15 cellular contexts compared by ENCODE assay signal in the genomic region with DNA sequence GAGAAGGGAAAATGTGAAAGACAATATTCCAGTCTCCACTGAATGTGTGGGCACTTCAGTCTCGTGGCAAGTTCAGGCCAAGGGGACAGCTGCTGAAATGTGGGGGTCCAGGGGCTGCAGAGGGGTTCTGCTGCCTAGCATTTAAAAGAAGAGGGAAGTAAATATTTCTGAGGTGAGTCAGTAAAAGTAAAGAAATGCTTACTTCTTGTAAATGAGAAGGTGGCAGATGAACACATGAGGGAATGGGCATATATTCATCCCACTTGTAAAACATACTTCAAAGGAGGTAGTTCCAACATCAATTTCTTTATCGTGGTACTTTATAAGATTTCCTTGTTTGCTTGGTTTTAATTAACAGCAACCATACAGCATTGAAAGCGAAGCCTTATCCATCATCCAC.
A peak's percentile ranks its signal among the peaks of the same experiment; 100 is the strongest.
DNase-seq lines count a peak whose midpoint lies in the region; ATAC-seq and TF ChIP-seq lines count a peak whose summit lies in the region.
"Had no signal": no experiment of that assay in that cellular context is flagged by ENCODE, and none has a peak within 500 bp of the region (broad histone marks: within the 10 kb centered on the region; RNA-seq: fewer than 3 reads in every experiment).

No MANE protein-coding gene starts in this region.

- peaks cover 2% of the 10 kb centered on the region for H3K9me3 Mint-ChIP-seq in activated CD4-positive, alpha-beta T cell treated with anti-CD3 and anti-CD28 coated beads, Interleukin-2, amount 10 ng/mL, durations not matched to agents 7 days and 5 days
- no peaks in the 10 kb centered on the region for H3K9me3 Mint-ChIP-seq in T-cell
- no peaks in the 10 kb centered on the region for H3K9me3 Mint-ChIP-seq in naive thymus-derived CD8-positive, alpha-beta T cell
- H3K9me3 Mint-ChIP-seq in activated naive CD4-positive, alpha-beta T cell treated with anti-CD3 and anti-CD28 coated beads, Interleukin-2, amount 10 ng/mL, durations not matched to agents 7 days and 5 days: no peaks in the 10 kb centered on the region

- no peaks in the 10 kb centered on the region for H3K27me3 Mint-ChIP-seq in activated CD4-positive, alpha-beta T cell treated with anti-CD3 and anti-CD28 coated beads, Interleukin-2, amount 10 ng/mL, durations not matched to agents 7 days and 5 days
- H3K27me3 Mint-ChIP-seq in T-cell: no peaks in the 10 kb centered on the region
- H3K27me3 Mint-ChIP-seq in naive thymus-derived CD8-positive, alpha-beta T cell: no peaks in the 10 kb centered on the region
- H3K27me3 Mint-ChIP-seq in activated naive CD4-positive, alpha-beta T cell treated with anti-CD3 and anti-CD28 coated beads, Interleukin-2, amount 10 ng/mL, durations not matched to agents 7 days and 5 days: no peaks in the 10 kb centered on the region

- POLR2A ChIA-PET in activated CD4-positive, alpha-beta T cell treated with anti-CD3 and anti-CD28 coated beads, Interleukin-2, amount 10 ng/mL, durations not matched to agents 7 days and 5 days (lab: Charles Lee): no interaction called here
- POLR2A ChIA-PET in T-cell (lab: Charles Lee): no interaction called here
- POLR2A ChIA-PET in naive thymus-derived CD8-positive, alpha-beta T cell (lab: Charles Lee): interaction anchor here (1.5 to 1.7 kb wide), 2 partner anchors 62 to 66 kb away, joined by 6 read pairs; no protein-coding TSS in a partner anchor

- CTCF ChIA-PET in activated CD4-positive, alpha-beta T cell treated with anti-CD3 and anti-CD28 coated beads, Interleukin-2, amount 10 ng/mL, durations not matched to agents 7 days and 5 days (lab: Charles Lee): no interaction called here
- CTCF ChIA-PET in T-cell (lab: Charles Lee): no interaction called here
- CTCF ChIA-PET in activated naive CD4-positive, alpha-beta T cell treated with anti-CD3 and anti-CD28 coated beads, Interleukin-2, amount 10 ng/mL, durations not matched to agents 7 days and 5 days (lab: Charles Lee): no interaction called here

- DNase-seq in activated CD4-positive, alpha-beta T cell treated with anti-CD3 and anti-CD28 coated beads, Interleukin-2, amount 10 ng/mL, durations not matched to agents 7 days and 5 days: no peak
- DNase-seq in activated CD4-positive, alpha-beta T cell treated with anti-CD3 and anti-CD28 coated beads, Interleukin-2, amount 50 U/mL, for 4 hours: no peak
- DNase-seq in ELR (ENCODE audit: low read depth): peak; percentile 11
- DNase-seq in T-cell: no peak
- DNase-seq in naive thymus-derived CD8-positive, alpha-beta T cell: no peak
- DNase-seq in activated naive CD4-positive, alpha-beta T cell treated with anti-CD3 and anti-CD28 coated beads, Interleukin-2, amount 10 ng/mL, durations not matched to agents 7 days and 5 days: no peak
- no peak for DNase-seq in brain microvascular endothelial cell
- no peak for DNase-seq in hippocampal formation (lab: John Stamatoyannopoulos, UW)
- DNase-seq: GF-D8, MM.1S, NCI-H1092 treated with DMSO at 0.1 percent for 48 hours, NCI-H2081 treated with DMSO at 0.1 percent for 48 hours, NCI-H2227 treated with DMSO at 0.1 percent for 48 hours, NCI-H524, SHP77 had no signal

- H3K4me3 ChIP-seq in brain microvascular endothelial cell (ENCODE audit: low read depth, low read length): no peak overlapping the region

- no peaks in the 10 kb centered on the region for H3K27me3 ChIP-seq in brain microvascular endothelial cell (replicated peaks)

- peaks cover 36% of the 10 kb centered on the region for H3K4me1 Mint-ChIP-seq in activated CD4-positive, alpha-beta T cell treated with anti-CD3 and anti-CD28 coated beads, Interleukin-2, amount 10 ng/mL, durations not matched to agents 7 days and 5 days
- H3K4me1 Mint-ChIP-seq in T-cell: peaks cover 28 to 64% (median 30%) of the 10 kb centered on the region in 3 donors
- peaks cover 18 to 31% (median 26%) of the 10 kb centered on the region in 4 donors for H3K4me1 Mint-ChIP-seq in naive thymus-derived CD8-positive, alpha-beta T cell
- H3K4me1 Mint-ChIP-seq in activated naive CD4-positive, alpha-beta T cell treated with anti-CD3 and anti-CD28 coated beads, Interleukin-2, amount 10 ng/mL, durations not matched to agents 7 days and 5 days: peaks cover 27% of the 10 kb centered on the region

- no peaks in the 10 kb centered on the region for H3K36me3 ChIP-seq in brain microvascular endothelial cell (replicated peaks)

- peak overlapping the region; percentile 83 for H3K27ac Mint-ChIP-seq in activated CD4-positive, alpha-beta T cell treated with anti-CD3 and anti-CD28 coated beads, Interleukin-2, amount 10 ng/mL, durations not matched to agents 7 days and 5 days
- peak overlapping the region; percentile 59 to 60 for H3K27ac Mint-ChIP-seq in T-cell
- H3K27ac Mint-ChIP-seq in naive thymus-derived CD8-positive, alpha-beta T cell: peak overlapping the region in 8 of 10 donors; percentile 3 to 78 (median 40)
- no peak overlapping the region for H3K27ac Mint-ChIP-seq in activated naive CD4-positive, alpha-beta T cell treated with anti-CD3 and anti-CD28 coated beads, Interleukin-2, amount 10 ng/mL, durations not matched to agents 7 days and 5 days

- ATAC-seq in T-cell (replicated peaks in 1 of 4): no peak
- no peak for ATAC-seq in naive thymus-derived CD8-positive, alpha-beta T cell

- no peak for TF ChIP-seq CTCF in brain microvascular endothelial cell (IDR thresholded peaks at IDR 0.05; ENCODE audit: low read depth, low read length, missing control alignments)

- peak overlapping the region; percentile 35 for H3K4me3 Mint-ChIP-seq in activated CD4-positive, alpha-beta T cell treated with anti-CD3 and anti-CD28 coated beads, Interleukin-2, amount 10 ng/mL, durations not matched to agents 7 days and 5 days
- H3K4me3 Mint-ChIP-seq in T-cell: peak overlapping the region in 1 of 3 donors; percentile 17
- H3K4me3 Mint-ChIP-seq in naive thymus-derived CD8-positive, alpha-beta T cell: peak overlapping the region in 3 of 10 donors; percentile 25 to 65 (median 30)
- no peak overlapping the region for H3K4me3 Mint-ChIP-seq in activated naive CD4-positive, alpha-beta T cell treated with anti-CD3 and anti-CD28 coated beads, Interleukin-2, amount 10 ng/mL, durations not matched to agents 7 days and 5 days

- in situ Hi-C loops in brain microvascular endothelial cell (cut with HindIII; ENCODE audit: low pct_ligation_motif_present, low sequenced_read_pairs): no loop called here

- no peak overlapping the region for H3K27ac ChIP-seq in brain microvascular endothelial cell

- peaks cover 3% of the 10 kb centered on the region for H3K36me3 Mint-ChIP-seq in activated CD4-positive, alpha-beta T cell treated with anti-CD3 and anti-CD28 coated beads, Interleukin-2, amount 10 ng/mL, durations not matched to agents 7 days and 5 days (ENCODE audit: low read depth)
- peaks cover 6% of the 10 kb centered on the region for H3K36me3 Mint-ChIP-seq in T-cell
- H3K36me3 Mint-ChIP-seq in naive thymus-derived CD8-positive, alpha-beta T cell: no peaks in the 10 kb centered on the region
- H3K36me3 Mint-ChIP-seq in activated naive CD4-positive, alpha-beta T cell treated with anti-CD3 and anti-CD28 coated beads, Interleukin-2, amount 10 ng/mL, durations not matched to agents 7 days and 5 days: peaks cover 2% of the 10 kb centered on the region
